ENCODE assay signal across 24 cellular contexts in genomic region chr14:78104655-78105054, GRCh38.
"Had no signal": no experiment of that assay in that cellular context is flagged by ENCODE, and none has a peak within 500 bp of the region (broad histone marks: within the 10 kb centered on the region; RNA-seq: fewer than 3 reads in every experiment).

No MANE protein-coding gene starts in this region.

- H3K27ac ChIP-seq: KMS-11, PC-9, RWPE1, SJCRH30, SK-N-MC had no signal

- H3K27me3 ChIP-seq: SJCRH30 had no signal

- H3K4me3 ChIP-seq: PC-9, SJCRH30, SK-N-MC had no signal

- H3K36me3 ChIP-seq: SJCRH30 had no signal

- DNase-seq: Karpas-422, MM.1S, NCI-H1048, NCI-H1092 treated with DMSO at 0.1 percent for 48 hours, NCI-H1417, NCI-H1436, NCI-H146, NCI-H1694, NCI-H1930, NCI-H345, NCI-H446, NCI-H510A treated with DMSO at 0.1 percent for 48 hours, NCI-H524 treated with DMSO at 0.1 percent for 48 hours, NCI-H526 treated with DMSO at 0.1 percent for 48 hours, NCI-H774, PC-9, SHP77, SIG-M5, SJCRH30, SW 1271, T-helper 1 cell had no signal

- H3K9ac ChIP-seq: KMS-11 had no signal

- H3K9me3 ChIP-seq: SJCRH30 had no signal
